In genomic region chr22:50307891-50308596, GRCh38 we compare ENCODE assay signal across 8 cellular contexts. TPM values are rescaled to one million over a fixed set of nuclear protein-coding genes. Genes with fewer than 3 reads are reported as not detected.
DNase-seq lines count a peak whose midpoint lies in the region; ATAC-seq and TF ChIP-seq lines count a peak whose summit lies in the region.

No MANE protein-coding gene starts in this region.

- intact Hi-C loops in prostate gland (cut with DNase I), result no loop called here

- no peaks in the 10 kb centered on the region for H3K27me3 ChIP-seq in prostate gland (replicated peaks; ENCODE audit: insufficient read depth)

- H3K4me3 ChIP-seq in fibroblast of pulmonary artery (replicated peaks; ENCODE audit: low read depth, low read length) (peak overlapping the region; percentile 10), prostate gland (no peak overlapping the region)

- TF ChIP-seq CTCF in C4-2B (conservative IDR thresholded peaks at IDR 0.05), result no peak
- TF ChIP-seq CTCF in RWPE1 (conservative IDR thresholded peaks at IDR 0.05; ENCODE audit: low read depth), result no peak
- no peak for TF ChIP-seq CTCF in fibroblast of pulmonary artery (IDR thresholded peaks at IDR 0.05; ENCODE audit: low read length, missing control alignments)
- no peak for TF ChIP-seq CTCF in prostate gland (IDR thresholded peaks at IDR 0.05)

- DNase-seq in RWPE1 (ENCODE audit: low spot score) (no peak), fibroblast of pulmonary artery (ENCODE audit: low read depth) (no peak), prostate gland (ENCODE audit: low spot score) (no peak), islet precursor cell (no peak), NCI-H128 (lab: John Stamatoyannopoulos, UW; ENCODE audit: unreplicated experiment) (no peak)
- no peak for DNase-seq in activated T-cell treated with anti-CD3 and anti-CD28 coated beads, Interleukin-2, amount 50 U/mL, for 48 hours

- H3K27ac ChIP-seq in C4-2B (peak overlapping the region; percentile 30), RWPE1 (peak overlapping the region; percentile 100), prostate gland (peak overlapping the region; percentile 52 to 77)

- ATAC-seq in HG02885 (IDR thresholded peaks at IDR 0.05; ENCODE audit: poor library complexity, unreplicated experiment), result no peak

- no peaks in the 10 kb centered on the region for H3K36me3 ChIP-seq in prostate gland

- CTCF ChIA-PET in RWPE1 (lab: Yijun Ruan, JAX), result no interaction called here

- WGBS in prostate gland, result 31% methylated on average over 17 of the region's 19 CpGs

- peaks cover 22% of the 10 kb centered on the region for H3K4me1 ChIP-seq in prostate gland (replicated peaks)

- no peak for TF ChIP-seq POLR2A in prostate gland (IDR thresholded peaks at IDR 0.05)

- POLR2A ChIA-PET in RWPE1 (lab: Yijun Ruan, JAX; ENCODE audit: low non-redundant PET), result no interaction called here

- no peaks in the 10 kb centered on the region for H3K9me3 ChIP-seq in prostate gland

RNA-seq across cellular contexts. Expression of gene PLXNB2, which starts 0.6 kb away (rescaled TPM):
- 100 to 1,000 TPM; 259 to 309 TPM for total RNA-seq in prostate gland

RNA-seq across cellular contexts. Expression of gene DENND6B, which starts 18.8 kb away (rescaled TPM):
- total RNA-seq in prostate gland, result 10 to 100 TPM in 1 of 2 donors, 1 to 10 TPM in 1; 9.6 to 19.6 TPM

RNA-seq across cellular contexts. Expression of gene PPP6R2, which starts 35.1 kb away (rescaled TPM):
- 100 to 1,000 TPM in 1 of 2 donors, 10 to 100 TPM in 1; 80.6 to 107 TPM for total RNA-seq in prostate gland

RNA-seq across cellular contexts. Expression of gene MAPK11, which starts 37.9 kb away (rescaled TPM):
- total RNA-seq in prostate gland, result 10 to 100 TPM; 11.4 to 14.1 TPM

RNA-seq across cellular contexts. Expression of gene MAPK12, which starts 46.6 kb away (rescaled TPM):
- total RNA-seq in prostate gland, result 10 to 100 TPM in 1 of 2 donors, 1 to 10 TPM in 1; 8.4 to 18.0 TPM

Comparison
In these comparisons a context has a peak if more than half of its experiments do, and no peak if none do; other contexts are left out.
1. H3K27ac ChIP-seq: peak in every context shown above with its lines; median percentile 100 in RWPE1; 64 in prostate gland; 30 in C4-2B.